ENCODE assay signal across 29 cellular contexts in genomic region chr10:90913774-90914420, GRCh38. TPM values are rescaled to one million over a fixed set of nuclear protein-coding genes. Genes with fewer than 3 reads are reported as not detected.
DNase-seq lines count a peak whose midpoint lies in the region; ATAC-seq, FAIRE-seq and TF ChIP-seq lines count a peak whose summit lies in the region.
"Had no signal": no experiment of that assay in that cellular context is flagged by ENCODE, and none has a peak within 500 bp of the region (broad histone marks: within the 10 kb centered on the region; RNA-seq: fewer than 3 reads in every experiment).

No MANE protein-coding gene starts in this region.

- H2BK120ac ChIP-seq in trophoblast cell (ENCODE audit: insufficient read depth, low read length, poor library complexity), result no peak overlapping the region

- no peak overlapping the region for H2BK12ac ChIP-seq in trophoblast cell (ENCODE audit: low read length)

- WGBS in trophoblast cell (ENCODE audit: extremely low coverage, insufficient coverage, insufficient read length), result no CpG with 5 or more reads among the region's 2 CpGs
- WGBS in testis, 2 donors, result 81 to 89% methylated on average over 2 of the region's 2 CpGs

- H2AK5ac ChIP-seq in trophoblast cell (ENCODE audit: low read length), result no peak overlapping the region

- FAIRE-seq in GM19239 (lab: Jason Lieb, UNC), result peak; percentile 33
- FAIRE-seq: A204.1, GM12892, H1 had no signal

- intact Hi-C loops in testis (cut with DNase I; ENCODE audit: low total_unique reads), result no loop called here

- peaks cover 27% of the 10 kb centered on the region for H3K36me3 Mint-ChIP-seq in chondrocyte (ENCODE audit: low read depth)

- no peak for ATAC-seq in stimulated activated naive CD8-positive, alpha-beta T cell treated with anti-CD3 and anti-CD28 coated beads, Interleukin-15, amount 100 ng/mL, for 72 hours
- ATAC-seq: HCT116, Panc1 had no signal

- H3K79me1 ChIP-seq in trophoblast cell (ENCODE audit: low read length), result peaks cover 2% of the 10 kb centered on the region

- H4K12ac ChIP-seq in trophoblast cell (ENCODE audit: low read depth, low read length), result no peak overlapping the region

- no peak overlapping the region for H3K4me3 Mint-ChIP-seq in chondrocyte (ENCODE audit: unreplicated experiment)
- H3K4me3 Mint-ChIP-seq in stimulated activated naive CD8-positive, alpha-beta T cell treated with anti-CD3 and anti-CD28 coated beads, Interleukin-15, amount 100 ng/mL, for 72 hours, result no peak overlapping the region
- H3K4me3 Mint-ChIP-seq: CD4-positive, alpha-beta memory T cell had no signal

- H3K4me1 Mint-ChIP-seq in chondrocyte (ENCODE audit: low read depth), result peaks cover 49% of the 10 kb centered on the region
- peaks cover 4% of the 10 kb centered on the region for H3K4me1 Mint-ChIP-seq in stimulated activated naive CD8-positive, alpha-beta T cell treated with anti-CD3 and anti-CD28 coated beads, Interleukin-15, amount 100 ng/mL, for 72 hours

- no peak overlapping the region for H3K9ac ChIP-seq in trophoblast cell (ENCODE audit: low read length)

- no peak overlapping the region for H2BK5ac ChIP-seq in trophoblast cell (ENCODE audit: low read depth, low read length, poor library complexity)

- no peak overlapping the region for H3K18ac ChIP-seq in trophoblast cell (ENCODE audit: low read length)

- H3K4me3 ChIP-seq in trophoblast cell (ENCODE audit: low read depth, low read length) (no peak overlapping the region), testis (no peak overlapping the region)

- H4K91ac ChIP-seq in trophoblast cell (ENCODE audit: low read depth, low read length), result no peak overlapping the region

- H3K79me2 ChIP-seq in trophoblast cell (ENCODE audit: control insufficient read depth, insufficient read depth, low read length, poor library complexity), result no peaks in the 10 kb centered on the region

- H3K27ac ChIP-seq in trophoblast cell (ENCODE audit: low read depth, low read length), result peak overlapping the region; percentile 33
- no peak overlapping the region for H3K27ac ChIP-seq in testis
- H3K27ac ChIP-seq: RWPE1 had no signal

- H3K23ac ChIP-seq in trophoblast cell (ENCODE audit: low read length), result no peak overlapping the region

- no peak overlapping the region for H3K4me2 ChIP-seq in trophoblast cell (ENCODE audit: low read length)

- H3K27me3 Mint-ChIP-seq in chondrocyte (ENCODE audit: low read depth), result no peaks in the 10 kb centered on the region
- peaks cover 14% of the 10 kb centered on the region for H3K27me3 Mint-ChIP-seq in stimulated activated naive CD8-positive, alpha-beta T cell treated with anti-CD3 and anti-CD28 coated beads, Interleukin-15, amount 100 ng/mL, for 72 hours

- no peaks in the 10 kb centered on the region for H3K9me3 ChIP-seq in trophoblast cell (ENCODE audit: insufficient read depth, low read depth, low read length)
- no peaks in the 10 kb centered on the region for H3K9me3 ChIP-seq in testis

- DNase-seq in A172 (ENCODE audit: low spot score) (peak; percentile 42), GM19239 (ENCODE audit: insufficient read length, low spot score) (no peak), chondrocyte (ENCODE audit: low spot score) (no peak), trophoblast cell (no peak), HCEC 1CT (no peak), testis (no peak), kidney glomerular epithelial cell (lab: John Stamatoyannopoulos, UW) (no peak)
- no peak for DNase-seq in stimulated activated naive CD8-positive, alpha-beta T cell treated with anti-CD3 and anti-CD28 coated beads, Interleukin-15, amount 100 ng/mL, for 72 hours
- DNase-seq: C1 segment of cervical spinal cord; CD4-positive, alpha-beta memory T cell; COR-L47; EL; GDM1; KBM-7; MM.1S; NCI-H1048; NCI-H1417; NCI-H1694 treated with DMSO at 0.1 percent for 48 hours; NCI-H2081; NCI-H2227 treated with DMSO at 0.1 percent for 48 hours; NCI-H526 treated with DMSO at 0.1 percent for 48 hours; SHP77 had no signal

- H3K36me3 ChIP-seq in trophoblast cell (ENCODE audit: control insufficient read depth in 1 of 2, insufficient read depth in 2 of 2, low read length in 2 of 2), result peaks cover 7 to 25% of the 10 kb centered on the region in 2 experiments
- H3K36me3 ChIP-seq in testis (ENCODE audit: low read depth, missing control alignments), result no peaks in the 10 kb centered on the region

- H3K14ac ChIP-seq in trophoblast cell (ENCODE audit: low read length), result no peak overlapping the region

- H3K27ac Mint-ChIP-seq in chondrocyte (ENCODE audit: unreplicated experiment), result peak overlapping the region; percentile 32
- H3K27ac Mint-ChIP-seq in stimulated activated naive CD8-positive, alpha-beta T cell treated with anti-CD3 and anti-CD28 coated beads, Interleukin-15, amount 100 ng/mL, for 72 hours, result no peak overlapping the region
- H3K27ac Mint-ChIP-seq: CD4-positive, alpha-beta memory T cell had no signal

- H3K4me1 ChIP-seq in trophoblast cell (ENCODE audit: control insufficient read depth in 1 of 2, insufficient read depth in 2 of 2, low read length in 2 of 2) (no peaks in the 10 kb centered on the region), testis (no peaks in the 10 kb centered on the region)

- H3K4ac ChIP-seq in trophoblast cell (ENCODE audit: low read depth, low read length), result no peak overlapping the region

- no peak overlapping the region for H4K8ac ChIP-seq in trophoblast cell (ENCODE audit: low read depth, low read length)

- H3K27me3 ChIP-seq in trophoblast cell (ENCODE audit: insufficient read depth, low read length) (no peaks in the 10 kb centered on the region), testis (no peaks in the 10 kb centered on the region)

- TF ChIP-seq CTCF in chondrocyte (IDR thresholded peaks at IDR 0.05), result no peak
- TF ChIP-seq CTCF in testis (IDR thresholded peaks at IDR 0.05), result no peak

- TF ChIP-seq POLR2A in testis (IDR thresholded peaks at IDR 0.05), result no peak

- peaks cover 12% of the 10 kb centered on the region for H3K9me3 Mint-ChIP-seq in chondrocyte (ENCODE audit: low read depth)
- no peaks in the 10 kb centered on the region for H3K9me3 Mint-ChIP-seq in stimulated activated naive CD8-positive, alpha-beta T cell treated with anti-CD3 and anti-CD28 coated beads, Interleukin-15, amount 100 ng/mL, for 72 hours

- no peak overlapping the region for H2AFZ ChIP-seq in trophoblast cell (ENCODE audit: insufficient read depth, low read length, poor library complexity)

RNA-seq across cellular contexts. Expression of gene ANKRD1, which starts 7.0 kb away (rescaled TPM):
- total RNA-seq in A172 (2014; rRNA removed; shearing (Covaris generic)), result 705 and 1,018 TPM in 2 replicates
- total RNA-seq in chondrocyte (74.6 to 283 TPM (median 261 TPM) in 3 replicates), testis (under 1 TPM in 1 of 2 donors, not detected in 1; 0.19 TPM)
- 319 and 331 TPM in 2 replicates for polyA plus RNA-seq in trophoblast cell (2013)
- polyA plus RNA-seq in testis (ENCODE audit: insufficient read depth, low read depth, low replicate concordance), result 2.1 TPM
- total RNA-seq: CD4-positive, alpha-beta memory T cell; H1; SK-MEL-5 had no signal
- polyA plus RNA-seq: CD4-positive, alpha-beta memory T cell had no signal

RNA-seq across cellular contexts. Expression of gene RPP30, which starts 42.1 kb away (rescaled TPM):
- 114 and 150 TPM in 2 replicates for total RNA-seq in A172 (2014; rRNA removed; shearing (Covaris generic))
- total RNA-seq in chondrocyte, result 24.7 to 30.8 TPM (median 24.7 TPM) in 3 replicates
- 48.8 and 50.6 TPM in 2 replicates for polyA plus RNA-seq in trophoblast cell (2013)
- 10 to 100 TPM; 55.7 to 57.5 TPM for total RNA-seq in testis
- polyA plus RNA-seq in testis (ENCODE audit: insufficient read depth, low read depth, low replicate concordance), result 62.6 TPM

RNA-seq across cellular contexts. Expression of gene HTR7, which starts 56.1 kb away (rescaled TPM):
- 0.12 and 0.31 TPM in 2 replicates for total RNA-seq in A172 (2014; rRNA removed; shearing (Covaris generic))
- 0.32 to 0.33 TPM in 2 of 3 replicates, not detected in the other for total RNA-seq in chondrocyte
- 1.1 and 1.2 TPM in 2 replicates for polyA plus RNA-seq in trophoblast cell (2013)
- total RNA-seq in testis, result 1 to 10 TPM; 8.3 to 9.4 TPM
- polyA plus RNA-seq in testis (ENCODE audit: insufficient read depth, low read depth, low replicate concordance), result 26.2 TPM
- total RNA-seq: CD4-positive, alpha-beta memory T cell had no signal
- polyA plus RNA-seq: CD4-positive, alpha-beta memory T cell had no signal

Comparison
In these comparisons a context has a peak if more than half of its experiments do, and no peak if none do; other contexts are left out.
1. RNA of gene ANKRD1, which starts 7.0 kb away (total RNA-seq): 705 to 1,018 TPM in A172 and 74.6 to 283 TPM in chondrocyte; 0.19 TPM in testis; every median in the first group is over 10 times any median in the second.